In the genomic region with DNA sequence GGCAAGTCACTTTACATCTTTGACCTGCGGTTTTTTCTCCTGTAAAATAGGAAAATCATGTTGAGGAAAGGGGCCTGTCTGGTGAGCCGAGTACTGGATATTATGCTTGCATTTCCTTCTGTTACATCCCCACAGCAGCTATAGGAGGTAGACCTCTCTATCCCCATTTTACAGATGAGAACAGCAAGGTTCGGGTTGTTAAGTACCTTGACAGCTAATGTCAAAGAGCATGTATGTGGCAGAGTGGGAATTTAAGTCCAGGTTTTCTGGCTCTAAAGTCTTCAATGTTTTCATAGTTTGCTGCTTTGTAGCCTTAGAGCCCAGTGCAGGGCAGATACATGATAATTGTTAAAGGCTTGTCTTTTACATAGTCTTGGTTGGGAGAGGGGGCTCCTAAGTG, we compare ENCODE assay signal across 22 cellular contexts. TPM values are rescaled to one million over a fixed set of nuclear protein-coding genes. Genes with fewer than 3 reads are reported as not detected.
A peak's percentile ranks its signal among the peaks of the same experiment; 100 is the strongest.
DNase-seq lines count a peak whose midpoint lies in the region; ATAC-seq, FAIRE-seq and TF ChIP-seq lines count a peak whose summit lies in the region.
"Had no signal": no experiment of that assay in that cellular context is flagged by ENCODE, and none has a peak within 500 bp of the region (broad histone marks: within the 10 kb centered on the region; RNA-seq: fewer than 3 reads in every experiment).

No MANE protein-coding gene starts in this region.

- H3K9me3 Mint-ChIP-seq in activated T-cell treated with anti-CD3 and anti-CD28 coated beads, Interleukin-2, amount 50 U/mL, for 72 hours: peaks cover 0 to 1% of the 10 kb centered on the region in 2 donors
- H3K9me3 Mint-ChIP-seq: neural progenitor cell had no signal

- H3K27me3 ChIP-seq in MM.1S (replicated peaks; ENCODE audit: insufficient read depth, low read length): no peaks in the 10 kb centered on the region
- H3K27me3 ChIP-seq in GM12878 (replicated peaks in 1 of 2; ENCODE audit: control insufficient read depth in 2 of 2, insufficient read depth in 2 of 2, low read length in 1 of 2): no peaks in the 10 kb centered on the region
- no peaks in the 10 kb centered on the region for H3K27me3 ChIP-seq in spleen (replicated peaks in 1 of 7)

- H2AFZ ChIP-seq in MM.1S (ENCODE audit: low read length): no peak overlapping the region
- no peak overlapping the region for H2AFZ ChIP-seq in GM12878 (ENCODE audit: control insufficient read depth, low read depth, low read length)
- H2AFZ ChIP-seq: neural progenitor cell had no signal

- peaks cover 1 to 15% of the 10 kb centered on the region in 2 donors for H3K36me3 Mint-ChIP-seq in activated T-cell treated with anti-CD3 and anti-CD28 coated beads, Interleukin-2, amount 50 U/mL, for 72 hours (ENCODE audit: insufficient read depth in 2 of 2)
- H3K36me3 Mint-ChIP-seq: neural progenitor cell had no signal

- no peaks in the 10 kb centered on the region for H3K27me3 Mint-ChIP-seq in activated T-cell treated with anti-CD3 and anti-CD28 coated beads, Interleukin-2, amount 50 U/mL, for 72 hours (ENCODE audit: low read depth)

- H3K36me3 ChIP-seq in MM.1S (replicated peaks; ENCODE audit: insufficient read depth, low read length) (0 out of 2 replicates have a peak, but pooled peaks cover 7% of the 10 kb centered on the region), GM12878 (ENCODE audit: control insufficient read depth in 2 of 2, insufficient read depth in 2 of 2, low read length in 1 of 2) (peaks cover 0 to 7% of the 10 kb centered on the region in 2 experiments; a peak in 1 of 4 replicates), spleen (peaks cover 0 to 16% (median 6%) of the 10 kb centered on the region in 6 donors)
- H3K36me3 ChIP-seq: neural progenitor cell had no signal

- POLR2A ChIA-PET in GM12878 (lab: Charles Lee): interaction anchor here (0.5 to 3.0 kb wide), 7 partner anchors 8 to 219 kb away, joined by 3 to 15 read pairs (median 5); partner anchors contain the start of gene ATP6V1G1

- no peak for DNase-seq in activated T-cell treated with anti-CD3 and anti-CD28 coated beads, Interleukin-2, amount 50 U/mL, for 72 hours
- DNase-seq in activated T-cell treated with anti-CD3 and anti-CD28 coated beads, Interleukin-2, amount 50 U/mL, for 48 hours: no peak
- DNase-seq in MM.1S: no peak
- DNase-seq in GM12878 (ENCODE audit: low read depth, low spot score): no peak
- DNase-seq in spleen: no peak
- no peak for DNase-seq in dermis blood vessel endothelial cell
- no peak for DNase-seq in posterior cingulate gyrus
- DNase-seq: activated T-cell treated with anti-CD3 and anti-CD28 coated beads for 4 hours, amniotic stem cell, cerebellar nuclear complex, COR-L47, mesenchymal stem cell, NCI-H187 treated with DMSO at 0.1 percent for 48 hours, NCI-H446 treated with DMSO at 0.1 percent for 48 hours had no signal

- CTCF ChIA-PET in GM12878 (lab: Yijun Ruan, JAX): interaction anchor here (1.0 to 10.2 kb wide), 4 partner anchors 22 to 112 kb away, joined by 3 to 74 read pairs (median 14); no protein-coding TSS in a partner anchor

- in situ Hi-C loops in GM12878 (cut with MboI): loop anchor here (5.0 kb wide), 1 partner anchor 227 kb away; the partner anchor contains the start of gene AKNA

- H3K4me2 ChIP-seq in MM.1S (ENCODE audit: low read depth, low read length) (peak overlapping the region; percentile 91), GM12878 (ENCODE audit: control insufficient read depth, insufficient read depth) (peak overlapping the region; percentile 100)
- H3K4me2 ChIP-seq: neural progenitor cell had no signal

- TF ChIP-seq POLR2A in GM12878 (IDR thresholded peaks at IDR 0.05; ENCODE audit: low read depth, low read length): no peak
- TF ChIP-seq POLR2A in spleen (IDR thresholded peaks at IDR 0.05): no peak

- H3K9ac ChIP-seq in MM.1S (ENCODE audit: low read length): peak overlapping the region; percentile 97
- H3K9ac ChIP-seq in GM12878 (ENCODE audit: control insufficient read depth, insufficient read depth, low read length): peak overlapping the region; percentile 95
- H3K9ac ChIP-seq: neural progenitor cell had no signal

- TF ChIP-seq CTCF in MM.1S (IDR thresholded peaks at IDR 0.05; ENCODE audit: low read length) (no peak), GM12878 (IDR thresholded peaks at IDR 0.05 in 2 of 3, conservative IDR thresholded peaks at IDR 0.05 in 1 of 3; ENCODE audit: control insufficient read depth in 2 of 3, extremely low read depth in 1 of 3, insufficient read depth in 1 of 3, low read depth in 3 of 3, low read length in 3 of 3) (no peak), spleen (IDR thresholded peaks at IDR 0.05 in 8 of 11, conservative IDR thresholded peaks at IDR 0.05 in 3 of 11) (no peak)

- peaks cover 78% of the 10 kb centered on the region for H3K79me2 ChIP-seq in MM.1S (ENCODE audit: low read length)
- H3K79me2 ChIP-seq in GM12878 (ENCODE audit: control insufficient read depth, insufficient read depth, low read length): peaks cover 83% of the 10 kb centered on the region

- H3K27ac Mint-ChIP-seq in activated T-cell treated with anti-CD3 and anti-CD28 coated beads, Interleukin-2, amount 50 U/mL, for 72 hours: no peak overlapping the region

- SMC1A ChIA-PET in GM12878 (lab: Charles Lee; ENCODE audit: uncharacterized antibody, unreplicated experiment): interaction anchor here (1.2 to 4.5 kb wide), 5 partner anchors 8 to 165 kb away, joined by 3 to 42 read pairs (median 26); no protein-coding TSS in a partner anchor

- H3K4me3 ChIP-seq in MM.1S (ENCODE audit: low read length): peak overlapping the region; percentile 66
- H3K4me3 ChIP-seq in GM12878: peak overlapping the region; percentile 95
- H3K4me3 ChIP-seq in spleen: peak overlapping the region in 1 of 8 donors; percentile 93
- H3K4me3 ChIP-seq: neural progenitor cell had no signal

- H3K9me3 ChIP-seq in MM.1S (replicated peaks; ENCODE audit: insufficient read depth, low read length): no peaks in the 10 kb centered on the region
- no peaks in the 10 kb centered on the region; the same call in 2 of the 3 replicates for H3K9me3 ChIP-seq in GM12878 (replicated peaks; ENCODE audit: control insufficient read depth, insufficient read depth, low read length)
- H3K9me3 ChIP-seq in spleen: no peaks in the 10 kb centered on the region

- H3K4me1 ChIP-seq in MM.1S (ENCODE audit: low read length) (peaks cover 62% of the 10 kb centered on the region), GM12878 (ENCODE audit: control insufficient read depth, insufficient read depth, low read length) (peaks cover 60% of the 10 kb centered on the region), spleen (peaks cover 47 to 92% (median 73%) of the 10 kb centered on the region in 6 donors)
- H3K4me1 ChIP-seq: neural progenitor cell had no signal

- TF ChIP-seq RAD21 in GM12878 (IDR thresholded peaks at IDR 0.05; ENCODE audit: insufficient read depth, low read depth, low read length): no peak

- RAD21 ChIA-PET in GM12878 (lab: Charles Lee; ENCODE audit: unreplicated experiment): interaction anchor here (0.7 to 5.1 kb wide), 8 partner anchors 9 to 223 kb away, joined by 3 to 40 read pairs (median 4); partner anchors contain the start of gene ATP6V1G1

- H3K4me3 Mint-ChIP-seq in activated T-cell treated with anti-CD3 and anti-CD28 coated beads, Interleukin-2, amount 50 U/mL, for 72 hours: peak overlapping the region; percentile 91 to 92

- no TSS peak for BruUV-seq in GM12878 (replicated peaks; lab: Mats Ljungman, UMichigan)

- no peaks in the 10 kb centered on the region for H3K9me2 ChIP-seq in MM.1S (replicated peaks; ENCODE audit: insufficient read depth, low read length)

- 58% methylated on average over 3 of the region's 3 CpGs for WGBS in GM12878 (ENCODE audit: insufficient coverage, insufficient replicate concordance, low lambda C conversion rate, missing lambda C conversion rate)
- 58 to 62% (median 61%) methylated on average over 3 of the region's 3 CpGs for WGBS in spleen, 5 donors

- ATAC-seq in activated T-cell treated with anti-CD3 and anti-CD28 coated beads, Interleukin-2, amount 50 U/mL, for 72 hours (replicated peaks in 1 of 2): no peak
- ATAC-seq in GM12878 (no peak), GM21360 (IDR thresholded peaks at IDR 0.05; ENCODE audit: unreplicated experiment) (no peak)
- ATAC-seq: activated CD4-positive, CD25-positive, alpha-beta regulatory T cell treated with anti-CD3 and anti-CD28 coated beads, Interleukin-2, amount 50 U/mL, for 24 hours; Right ventricle myocardium inferior had no signal

- intact Hi-C loops in GM12878 (cut with micrococcal nuclease; ENCODE audit: unreplicated experiment): loop anchor here (5.0 kb wide), 2 partner anchors 38 to 227 kb away; partner anchors contain the start of gene AKNA
- intact Hi-C loops in spleen (cut with DNase I; ENCODE audit: low total_unique reads): no loop called here
- intact Hi-C loops in posterior cingulate gyrus (cut with DNase I): no loop called here

- FAIRE-seq in GM12878 (lab: Jason Lieb, UNC): no peak

- H4K20me1 ChIP-seq in MM.1S (ENCODE audit: insufficient read depth, low read length): no peaks in the 10 kb centered on the region
- no peaks in the 10 kb centered on the region for H4K20me1 ChIP-seq in GM12878 (ENCODE audit: control insufficient read depth, insufficient read depth)

- no peak for TF ChIP-seq EP300 in GM12878 (IDR thresholded peaks at IDR 0.05; ENCODE audit: borderline replicate concordance in 1 of 2, control insufficient read depth in 1 of 2, low read depth in 2 of 2, low read length in 2 of 2)

- H3K4me1 Mint-ChIP-seq in activated T-cell treated with anti-CD3 and anti-CD28 coated beads, Interleukin-2, amount 50 U/mL, for 72 hours (ENCODE audit: low read depth): peaks cover 64% of the 10 kb centered on the region

- H3K27ac ChIP-seq in MM.1S (ENCODE audit: low read length) (peak overlapping the region; percentile 90), GM12878 (ENCODE audit: control insufficient read depth, insufficient read depth) (peak overlapping the region; percentile 98), spleen (peak overlapping the region in 6 of 8 donors; percentile 9 to 98 (median 94))
- H3K27ac ChIP-seq: neural progenitor cell had no signal

- peaks cover 51% of the 10 kb centered on the region for H3F3A ChIP-seq in MM.1S (ENCODE audit: insufficient read depth, low read length)

RNA-seq across cellular contexts. Expression of gene TMEM268, which starts 2.8 kb away (rescaled TPM):
- total RNA-seq in activated T-cell treated with anti-CD3 and anti-CD28 coated beads, Interleukin-2, amount 50 U/mL, for 72 hours: 10 to 100 TPM; 36.0 to 39.2 TPM
- total RNA-seq in GM12878 (2013; cell fraction: nucleolus; rRNA removed): 111 and 114 TPM in 2 replicates
- total RNA-seq in GM12878 (2014; rRNA removed): 24.9 and 25.5 TPM in 2 replicates
- total RNA-seq in GM12878 (2014; rRNA removed; fragmentation: Illumina TruSeq; extraction: Trizol): 16.8 and 20.3 TPM in 2 replicates
- 27.1 and 32.1 TPM in 2 replicates for total RNA-seq in GM12878 (2021)
- 24.3 TPM for polyA plus RNA-seq in GM12878 (2011; ENCODE audit: low read depth)
- polyA plus RNA-seq in GM12878 (2011; rRNA removed): 79.5 and 83.7 TPM in 2 replicates
- polyA plus RNA-seq in GM12878 (2011; cell fraction: cytosol; rRNA removed): 41.9 and 55.1 TPM in 2 replicates
- polyA plus RNA-seq in GM12878 (2011; cell fraction: nucleus; rRNA removed): 33.1 and 33.6 TPM in 2 replicates
- 22.2 and 26.9 TPM in 2 replicates for polyA plus RNA-seq in GM12878 (2012)
- 34.1 and 36.2 TPM in 2 replicates for polyA plus RNA-seq in GM12878 (2014; fragmentation: Illumina TruSeq; extraction: Trizol)
- polyA plus RNA-seq in GM12878 (2014; fragmentation: Nextera tagmentation; extraction: Ambion mirVana): 1 to 10 TPM; 3.5 to 6.1 TPM
- polyA plus RNA-seq in GM12878 (2014; rRNA removed): 22.5 and 24.0 TPM in 2 replicates
- 10 to 100 TPM in 1 of 2 experiments, 1 to 10 TPM in 1; 7.4 to 14.3 TPM for polyA plus RNA-seq in GM12878 (2016; fragmentation: Nextera tagmentation; extraction: Ambion mirVana)
- 65.8 and 85.6 TPM in 2 replicates for polyA minus RNA-seq in GM12878 (2011; rRNA and poly(A)+ RNA removed)
- 19.4 and 26.9 TPM in 2 replicates for polyA minus RNA-seq in GM12878 (2011; cell fraction: cytosol; rRNA and poly(A)+ RNA removed)
- 18.9 and 27.6 TPM in 2 replicates for polyA minus RNA-seq in GM12878 (2011; cell fraction: nucleus; rRNA and poly(A)+ RNA removed)
- 10 to 100 TPM; 24.2 to 51.6 (median 38.4) TPM for total RNA-seq in spleen
- polyA plus RNA-seq in spleen: 10 to 100 TPM in 1 of 3 donors, 1 to 10 TPM in 2; 8.5 to 12.9 (median 9.6) TPM
- 2.5 and 3.9 TPM in 2 replicates for total RNA-seq in dermis blood vessel endothelial cell

RNA-seq across cellular contexts. Expression of gene ATP6V1G1, which starts 26.4 kb away (rescaled TPM):
- total RNA-seq in activated T-cell treated with anti-CD3 and anti-CD28 coated beads, Interleukin-2, amount 50 U/mL, for 72 hours: 10 to 100 TPM; 37.3 to 39.4 TPM
- 26.6 and 27.1 TPM in 2 replicates for total RNA-seq in GM12878 (2013; cell fraction: nucleolus; rRNA removed)
- total RNA-seq in GM12878 (2014; rRNA removed) (44.2 and 56.6 TPM in 2 replicates), GM12878 (2014; rRNA removed; fragmentation: Illumina TruSeq; extraction: Trizol) (60.5 TPM in 2 replicates), GM12878 (2021) (34.2 and 36.0 TPM in 2 replicates), spleen (100 to 1,000 TPM in 5 of 7 donors, 10 to 100 TPM in 2; 82.3 to 272 (median 106) TPM), dermis blood vessel endothelial cell (119 and 176 TPM in 2 replicates)
- polyA plus RNA-seq in GM12878 (2011; ENCODE audit: low read depth): 55.7 TPM
- polyA plus RNA-seq in GM12878 (2011; rRNA removed) (90.6 and 130 TPM in 2 replicates), GM12878 (2014; fragmentation: Illumina TruSeq; extraction: Trizol) (62.1 and 74.5 TPM in 2 replicates), GM12878 (2014; fragmentation: Nextera tagmentation; extraction: Ambion mirVana) (100 to 1,000 TPM; 162 to 204 TPM), GM12878 (2014; rRNA removed) (50.8 and 54.9 TPM in 2 replicates), GM12878 (2016; fragmentation: Nextera tagmentation; extraction: Ambion mirVana) (10 to 100 TPM; 98.5 to 99.9 TPM), spleen (100 to 1,000 TPM; 179 to 219 (median 206) TPM)
- 47.3 and 57.4 TPM in 2 replicates for polyA plus RNA-seq in GM12878 (2011; cell fraction: cytosol; rRNA removed)
- polyA plus RNA-seq in GM12878 (2011; cell fraction: nucleus; rRNA removed): 28.5 TPM in 2 replicates
- 59.9 and 70.7 TPM in 2 replicates for polyA plus RNA-seq in GM12878 (2012)
- 18.5 and 20.9 TPM in 2 replicates for polyA minus RNA-seq in GM12878 (2011; rRNA and poly(A)+ RNA removed)
- 13.6 and 14.6 TPM in 2 replicates for polyA minus RNA-seq in GM12878 (2011; cell fraction: cytosol; rRNA and poly(A)+ RNA removed)
- polyA minus RNA-seq in GM12878 (2011; cell fraction: nucleus; rRNA and poly(A)+ RNA removed): 13.3 and 24.2 TPM in 2 replicates

RNA-seq across cellular contexts. Expression of gene TEX53, which starts 43.7 kb away (rescaled TPM):
- total RNA-seq in activated T-cell treated with anti-CD3 and anti-CD28 coated beads, Interleukin-2, amount 50 U/mL, for 72 hours: not detected
- not detected in 2 replicates for total RNA-seq in GM12878 (2013; cell fraction: nucleolus; rRNA removed)
- total RNA-seq in GM12878 (2014; rRNA removed): not detected in 2 replicates
- not detected in 2 replicates for total RNA-seq in GM12878 (2014; rRNA removed; fragmentation: Illumina TruSeq; extraction: Trizol)
- total RNA-seq in GM12878 (2021): not detected in 2 replicates
- not detected for polyA plus RNA-seq in GM12878 (2011; ENCODE audit: low read depth)
- not detected in 2 replicates for polyA plus RNA-seq in GM12878 (2011; rRNA removed)
- polyA plus RNA-seq in GM12878 (2011; cell fraction: cytosol; rRNA removed): not detected in 2 replicates
- not detected in 2 replicates for polyA plus RNA-seq in GM12878 (2011; cell fraction: nucleus; rRNA removed)
- polyA plus RNA-seq in GM12878 (2012): not detected in 2 replicates
- polyA plus RNA-seq in GM12878 (2014; fragmentation: Illumina TruSeq; extraction: Trizol): not detected in 2 replicates
- not detected for polyA plus RNA-seq in GM12878 (2014; fragmentation: Nextera tagmentation; extraction: Ambion mirVana)
- not detected in 2 replicates for polyA plus RNA-seq in GM12878 (2014; rRNA removed)
- polyA plus RNA-seq in GM12878 (2016; fragmentation: Nextera tagmentation; extraction: Ambion mirVana): not detected
- not detected in 2 replicates for polyA minus RNA-seq in GM12878 (2011; rRNA and poly(A)+ RNA removed)
- not detected in 2 replicates for polyA minus RNA-seq in GM12878 (2011; cell fraction: cytosol; rRNA and poly(A)+ RNA removed)
- not detected in 2 replicates for polyA minus RNA-seq in GM12878 (2011; cell fraction: nucleus; rRNA and poly(A)+ RNA removed)
- not detected for total RNA-seq in spleen
- not detected for polyA plus RNA-seq in spleen
- total RNA-seq in dermis blood vessel endothelial cell: not detected in 2 replicates
- total RNA-seq: A673; kidney epithelial cell; renal cortical epithelial cell; Right ventricle myocardium inferior; T-helper 2 cell treated with Interferon-gamma antibody and Interleukin-4, amounts not matched to agents 100 ng/mL and 5 ng/mL, for 36 hours had no signal
